9 cellular contexts compared by ENCODE assay signal in genomic region chr19:4556574-4557185, GRCh38. TPM values are rescaled to one million over a fixed set of nuclear protein-coding genes. Genes with fewer than 3 reads are reported as not detected.
A peak's percentile ranks its signal among the peaks of the same experiment; 100 is the strongest.
DNase-seq lines count a peak whose midpoint lies in the region; ATAC-seq, FAIRE-seq and TF ChIP-seq lines count a peak whose summit lies in the region.
"Had no signal": no experiment of that assay in that cellular context is flagged by ENCODE, and none has a peak within 500 bp of the region (broad histone marks: within the 10 kb centered on the region; RNA-seq: fewer than 3 reads in every experiment).

No MANE protein-coding gene starts in this region.

- TF ChIP-seq CTCF in SK-N-SH (IDR thresholded peaks at IDR 0.05) (no peak), GM20000 (IDR thresholded peaks at IDR 0.05; ENCODE audit: extremely low read depth, missing control alignments) (no peak)

- peak overlapping the region in 1 of 2 experiments; percentile 12; a peak in 1 of 4 replicates for H3K4me3 ChIP-seq in SK-N-SH (ENCODE audit: low read depth in 2 of 2, low read length in 1 of 2)

- FAIRE-seq in H54 (lab: Jason Lieb, UNC): no peak
- FAIRE-seq: TTC549 had no signal

- TF ChIP-seq EP300 in SK-N-SH (IDR thresholded peaks at IDR 0.05; ENCODE audit: borderline replicate concordance in 1 of 2, low read depth in 1 of 2, low read length in 1 of 2): no peak

- H3K36me3 ChIP-seq in SK-N-SH (replicated peaks in 1 of 2; ENCODE audit: control insufficient read depth in 1 of 2, insufficient read depth in 2 of 2, low read length in 1 of 2): no peaks in the 10 kb centered on the region

- no peaks in the 10 kb centered on the region for H3K79me2 ChIP-seq in SK-N-SH (ENCODE audit: insufficient read depth)

- peaks cover 14% of the 10 kb centered on the region for H3F3A ChIP-seq in SK-N-SH (replicated peaks; ENCODE audit: insufficient read depth)

- H2AFZ ChIP-seq in SK-N-SH (ENCODE audit: low read depth): no peak overlapping the region

- CTCF ChIA-PET in SK-N-SH (lab: Yijun Ruan, JAX): interaction anchor here (0.5 to 3.9 kb wide), 18 partner anchors 9 to 186 kb away, joined by 3 to 25 read pairs (median 4); partner anchors contain the start of genes LRG1 and PLIN5

- WGBS in SK-N-SH (ENCODE audit: low lambda C conversion rate): 34% methylated on average over 27 of the region's 28 CpGs

- H3K4me2 ChIP-seq in SK-N-SH: no peak overlapping the region

- H3K9ac ChIP-seq in SK-N-SH: no peak overlapping the region

- TF ChIP-seq RAD21 in SK-N-SH (IDR thresholded peaks at IDR 0.05; ENCODE audit: low read length): no peak

- no peaks in the 10 kb centered on the region for H3K9me3 ChIP-seq in SK-N-SH

- no peak for ATAC-seq in GM18868 (IDR thresholded peaks at IDR 0.05; ENCODE audit: unreplicated experiment)

- no peak for TF ChIP-seq POLR2A in H54 (IDR thresholded peaks at IDR 0.05; ENCODE audit: low read depth, low read length)

- H3K27me3 ChIP-seq in SK-N-SH (ENCODE audit: insufficient read depth): no peaks in the 10 kb centered on the region; the same call in 1 of the 2 replicates

- no peaks in the 10 kb centered on the region for H3K9me2 ChIP-seq in SK-N-SH

- H3K27ac ChIP-seq in SK-N-SH (ENCODE audit: low read depth in 2 of 2, low read length in 1 of 2): no peak overlapping the region

- peaks cover 0 to 8% of the 10 kb centered on the region in 2 experiments; a peak in 1 of 4 replicates for H3K4me1 ChIP-seq in SK-N-SH (ENCODE audit: control insufficient read depth in 1 of 2, insufficient read depth in 2 of 2, low read depth in 1 of 2, low read length in 1 of 2)

- DNase-seq in AG08396 (ENCODE audit: low spot score) (peak; percentile 89), HCEC 1CT (peak; percentile 22), SK-N-SH (peak; percentile 98), iPS-NIHi11 (ENCODE audit: low spot score) (peak; percentile 98), NCI-H2107 treated with DMSO at 0.1 percent for 48 hours (lab: John Stamatoyannopoulos, UW; ENCODE audit: unreplicated experiment) (no peak), H54 (ENCODE audit: insufficient read length, low spot score) (no peak), GM20000 (ENCODE audit: low spot score) (no peak)

- no peaks in the 10 kb centered on the region for H4K20me1 ChIP-seq in SK-N-SH (ENCODE audit: insufficient read depth)

- POLR2A ChIA-PET in SK-N-SH (lab: Yijun Ruan, JAX): interaction anchor here (0.7 kb wide), 1 partner anchor 85 kb away, joined by 3 read pairs; the partner anchor contains the start of gene HDGFL2

TF ChIP-seq in SK-N-SH, 30 proteins besides CTCF, POLR2A, EP300 and RAD21:
- TF ChIP-seq SIN3A (IDR thresholded peaks at IDR 0.05; ENCODE audit: borderline replicate concordance, low read depth, low read length) (no peak), EZH2phosphoT487 (IDR thresholded peaks at IDR 0.05; ENCODE audit: borderline replicate concordance, low read depth) (no peak), MXI1 (IDR thresholded peaks at IDR 0.05; ENCODE audit: low read depth, low read length) (no peak), CHD2 (IDR thresholded peaks at IDR 0.05; ENCODE audit: low read length, partially characterized antibody) (no peak), POLR2AphosphoS5 (IDR thresholded peaks at IDR 0.05; ENCODE audit: low read depth, low read length) (no peak), MAX (IDR thresholded peaks at IDR 0.05; ENCODE audit: low read depth) (no peak), GATA2 (CRISPR knock-in tag; IDR thresholded peaks at IDR 0.05) (no peak)
TF ChIP-seq in SK-N-SH: peak in this region for 0.

RNA-seq across cellular contexts. Expression of gene SEMA6B, which starts 2.8 kb away (rescaled TPM):
- 2.0 and 3.7 TPM in 2 replicates for polyA plus RNA-seq in SK-N-SH (2012; rRNA removed)
- polyA plus RNA-seq in SK-N-SH (2012; cell fraction: cytosol; rRNA removed): 1.2 and 1.9 TPM in 2 replicates
- polyA plus RNA-seq in SK-N-SH (2012; cell fraction: nucleus; rRNA removed): 1.6 and 1.9 TPM in 2 replicates

RNA-seq across cellular contexts. Expression of gene LRG1, which starts 16.8 kb away (rescaled TPM):
- polyA plus RNA-seq in SK-N-SH (2012; rRNA removed): 0.12 and 0.23 TPM in 2 replicates
- 0.10 and 0.14 TPM in 2 replicates for polyA plus RNA-seq in SK-N-SH (2012; cell fraction: cytosol; rRNA removed)
- 0.02 and 0.05 TPM in 2 replicates for polyA plus RNA-seq in SK-N-SH (2012; cell fraction: nucleus; rRNA removed)

RNA-seq across cellular contexts. Expression of gene PLIN5, which starts 21.7 kb away (rescaled TPM):
- polyA plus RNA-seq in SK-N-SH (2012; rRNA removed): 0.59 and 0.68 TPM in 2 replicates
- polyA plus RNA-seq in SK-N-SH (2012; cell fraction: cytosol; rRNA removed): 0.19 and 0.25 TPM in 2 replicates
- polyA plus RNA-seq in SK-N-SH (2012; cell fraction: nucleus; rRNA removed): 3.6 and 5.9 TPM in 2 replicates

RNA-seq across cellular contexts. Expression of gene PLIN4, which starts 38.4 kb away (rescaled TPM):
- polyA plus RNA-seq in SK-N-SH (2012; rRNA removed): 0.07 and 0.10 TPM in 2 replicates
- 0.01 and 0.07 TPM in 2 replicates for polyA plus RNA-seq in SK-N-SH (2012; cell fraction: cytosol; rRNA removed)
- polyA plus RNA-seq in SK-N-SH (2012; cell fraction: nucleus; rRNA removed): 0.48 and 0.53 TPM in 2 replicates

Comparison
In these comparisons a context has a peak if more than half of its experiments do, and no peak if none do; other contexts are left out.
1. DNase-seq: peak in AG08396 (single experiment), HCEC 1CT (single experiment), SK-N-SH (single experiment) and iPS-NIHi11 (single experiment); none in NCI-H2107 treated with DMSO at 0.1 percent for 48 hours (single experiment), H54 (single experiment) and GM20000 (single experiment).